22 cellular contexts compared by ENCODE assay signal in genomic region chr3:57199895-57200297, GRCh38. TPM values are rescaled to one million over a fixed set of nuclear protein-coding genes. Genes with fewer than 3 reads are reported as not detected.
DNase-seq lines count a peak whose midpoint lies in the region; ATAC-seq, FAIRE-seq and TF ChIP-seq lines count a peak whose summit lies in the region.
"Had no signal": no experiment of that assay in that cellular context is flagged by ENCODE, and none has a peak within 500 bp of the region (broad histone marks: within the 10 kb centered on the region; RNA-seq: fewer than 3 reads in every experiment).

Gene HESX1, minus strand, starts transcription at chr3:57199978. Its CDS starts 60 bp downstream, at chr3:57199918.

- H3K9me3 Mint-ChIP-seq in endothelial cell (ENCODE audit: unreplicated experiment), result no peaks in the 10 kb centered on the region

- H3K4me3 ChIP-seq in Loucy (ENCODE audit: low read length, poor library complexity, severe bottlenecking), result no peak within 1 kb of the TSS

- H3K79me2 ChIP-seq in Loucy (ENCODE audit: insufficient read depth, low read length), result no peaks in the 10 kb centered on the region

- ATAC-seq in GM21825 (IDR thresholded peaks at IDR 0.05; ENCODE audit: unreplicated experiment) (no peak), HG03135 (IDR thresholded peaks at IDR 0.05; ENCODE audit: unreplicated experiment) (no peak)
- ATAC-seq: SK-N-SH treated with all-trans-retinoic acid at 6 μM for 48 hours had no signal

- no peaks in the 10 kb centered on the region for H3K36me3 Mint-ChIP-seq in endothelial cell (ENCODE audit: low read depth, unreplicated experiment)
- H3K36me3 Mint-ChIP-seq: CD14-positive monocyte had no signal

- TF ChIP-seq CTCF in Loucy (conservative IDR thresholded peaks at IDR 0.05; ENCODE audit: low read length) (no peak), endothelial cell (IDR thresholded peaks at IDR 0.05; ENCODE audit: unreplicated experiment) (no peak), D721Med (IDR thresholded peaks at IDR 0.05; ENCODE audit: insufficient read depth, missing control alignments) (no peak)

- no peak within 1 kb of the TSS for H3K9ac ChIP-seq in Loucy (ENCODE audit: low read depth, low read length, poor library complexity, severe bottlenecking)

- 0 out of 2 replicates have a peak, but pooled peaks cover 2% of the 10 kb centered on the region for H3F3A ChIP-seq in Loucy (ENCODE audit: low read depth)

- H3K4me1 Mint-ChIP-seq in endothelial cell (ENCODE audit: unreplicated experiment), result peaks cover 6% of the 10 kb centered on the region
- H3K4me1 Mint-ChIP-seq: CD14-positive monocyte had no signal

- no peaks in the 10 kb centered on the region for H3K27me3 Mint-ChIP-seq in endothelial cell (ENCODE audit: unreplicated experiment)

- peaks cover 15% of the 10 kb centered on the region for H3K4me1 ChIP-seq in Loucy (ENCODE audit: insufficient read depth, low read length, poor library complexity, severe bottlenecking)

- H3K9me3 ChIP-seq in Loucy (ENCODE audit: insufficient read depth, low read depth, low read length), result no peaks in the 10 kb centered on the region

- no peak within 1 kb of the TSS for H3K27ac Mint-ChIP-seq in endothelial cell (ENCODE audit: unreplicated experiment)
- H3K27ac Mint-ChIP-seq: CD14-positive monocyte had no signal

- no peaks in the 10 kb centered on the region for H4K20me1 ChIP-seq in Loucy (ENCODE audit: insufficient read depth, low read length, poor library complexity, severe bottlenecking)

- no peak for FAIRE-seq in D721Med (lab: Jason Lieb, UNC)
- FAIRE-seq: A204.1, G401.6, RCC 7860 had no signal

- no peak within 1 kb of the TSS for H3K4me3 Mint-ChIP-seq in endothelial cell (ENCODE audit: unreplicated experiment)
- H3K4me3 Mint-ChIP-seq: CD14-positive monocyte had no signal

- no peaks in the 10 kb centered on the region for H3K9me2 ChIP-seq in Loucy (replicated peaks; ENCODE audit: low read depth, low read length)

- DNase-seq in ELF-1 (ENCODE audit: low read depth, low spot score), result peak; percentile 84
- DNase-seq in endothelial cell (ENCODE audit: low spot score), result peak; percentile 25
- DNase-seq in iPS-NIHi11 (ENCODE audit: low spot score), result peak; percentile 73
- no peak for DNase-seq in AG20443 (ENCODE audit: low spot score)
- no peak for DNase-seq in D721Med (ENCODE audit: insufficient read length, low spot score)
- DNase-seq: COR-L47, DMS53, HCEC 1CT, KBM-7, NCI-H1092, NCI-H1694, NCI-H446 treated with DMSO at 0.1 percent for 48 hours, NCI-H748 treated with DMSO at 0.1 percent for 48 hours, SHP77 had no signal

- H2AFZ ChIP-seq in Loucy (ENCODE audit: low read length), result no peak within 1 kb of the TSS

- H3K36me3 ChIP-seq in Loucy (ENCODE audit: insufficient read depth, low read length), result no peaks in the 10 kb centered on the region

- no peaks in the 10 kb centered on the region for H3K27me3 ChIP-seq in Loucy (ENCODE audit: insufficient read depth, low read length, poor library complexity, severe bottlenecking)

- peak within 1 kb of the TSS; percentile 30 for H3K4me2 ChIP-seq in Loucy (ENCODE audit: low read depth, low read length, poor library complexity, severe bottlenecking)

RNA-seq across cellular contexts. Expression of gene HESX1, which starts in this region (rescaled TPM):
- 1.6 TPM for total RNA-seq in endothelial cell (ENCODE audit: unreplicated experiment)

Comparison
In these comparisons a context has a peak if more than half of its experiments do, and no peak if none do; other contexts are left out.
1. DNase-seq: peak in ELF-1 (single experiment), endothelial cell (single experiment) and iPS-NIHi11 (single experiment); none in AG20443 (single experiment) and D721Med (single experiment).